25 cellular contexts compared by ENCODE assay signal in the genomic region with DNA sequence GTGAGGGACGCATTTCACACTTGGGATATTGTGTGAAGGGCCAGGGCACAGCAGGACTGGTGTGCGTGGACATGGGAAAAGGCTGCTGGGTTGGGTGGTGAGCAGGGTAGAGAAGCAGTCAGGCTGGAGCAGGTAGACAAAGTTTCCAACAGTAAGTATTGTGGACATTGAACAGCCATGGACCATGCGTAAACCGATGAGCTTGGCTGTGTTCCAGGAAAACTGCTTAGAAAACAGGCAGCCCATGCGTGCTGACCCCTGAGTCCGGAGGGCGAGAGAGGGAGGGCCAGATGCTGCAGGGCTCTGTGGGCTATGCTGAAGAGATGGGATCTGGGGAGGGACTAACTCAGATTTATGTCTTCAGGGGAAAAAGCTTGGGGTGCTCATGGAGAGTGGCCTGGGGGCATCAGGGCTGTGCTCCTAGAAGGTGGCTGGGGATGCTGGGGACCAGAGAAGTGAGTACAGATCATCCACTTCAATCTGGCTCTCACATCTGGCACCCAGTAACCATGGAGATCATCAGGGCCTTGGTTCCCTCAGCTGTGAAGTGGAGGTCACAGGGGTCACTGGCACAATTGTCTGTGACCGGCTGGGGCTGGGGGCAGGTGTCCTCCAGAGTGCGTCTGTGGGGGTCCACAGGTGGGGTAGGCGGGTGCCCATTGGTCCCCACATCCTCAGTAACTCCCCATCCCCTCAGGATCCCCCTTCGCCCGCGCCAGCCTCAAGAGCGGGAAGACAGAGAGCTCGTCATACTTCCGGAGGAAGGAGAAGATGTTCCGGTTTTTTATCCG.
DNase-seq lines count a peak whose midpoint lies in the region; ATAC-seq and TF ChIP-seq lines count a peak whose summit lies in the region.
"Had no signal": no experiment of that assay in that cellular context is flagged by ENCODE, and none has a peak within 500 bp of the region (broad histone marks: within the 10 kb centered on the region; RNA-seq: fewer than 3 reads in every experiment).

No MANE protein-coding gene starts in this region.

- H3K4me3 Mint-ChIP-seq in nephron progenitor cell, result no peak overlapping the region
- H3K4me3 Mint-ChIP-seq: activated T-helper 17 cell treated with anti-CD3 and anti-CD28 coated beads, Interleukin-2, amount 50 U/mL, for 72 hours; brain; IgD-negative memory B cell; T-cell had no signal

- H3K4me3 ChIP-seq in WERI-Rb-1 (ENCODE audit: low read depth, low read length) (no peak overlapping the region), tibial artery (no peak overlapping the region)
- H3K4me3 ChIP-seq: gastroesophageal sphincter had no signal

- TF ChIP-seq CTCF in WERI-Rb-1 (IDR thresholded peaks at IDR 0.05; ENCODE audit: low read depth, low read length), result no peak
- TF ChIP-seq CTCF in nephron progenitor cell (IDR thresholded peaks at IDR 0.05), result no peak
- no peak for TF ChIP-seq CTCF in tibial artery (IDR thresholded peaks at IDR 0.05)

- H3K9me3 Mint-ChIP-seq in nephron progenitor cell, result no peaks in the 10 kb centered on the region
- H3K9me3 Mint-ChIP-seq: activated T-helper 17 cell treated with anti-CD3 and anti-CD28 coated beads, Interleukin-2, amount 50 U/mL, for 72 hours; T-cell had no signal

- no peaks in the 10 kb centered on the region for H3K36me3 Mint-ChIP-seq in nephron progenitor cell (ENCODE audit: low read depth)
- H3K36me3 Mint-ChIP-seq: IgD-negative memory B cell, T-cell had no signal

- H3K27ac Mint-ChIP-seq in nephron progenitor cell, result peak overlapping the region; percentile 97
- H3K27ac Mint-ChIP-seq: activated T-helper 17 cell treated with anti-CD3 and anti-CD28 coated beads, Interleukin-2, amount 50 U/mL, for 72 hours; brain; IgD-negative memory B cell; T-cell had no signal

- no peak for ATAC-seq in GM18873 (IDR thresholded peaks at IDR 0.05; ENCODE audit: low FRiP score, unreplicated experiment)
- ATAC-seq: activated T-helper 17 cell treated with anti-CD3 and anti-CD28 coated beads, Interleukin-2, amount 50 U/mL, for 72 hours; gastroesophageal sphincter; T-cell had no signal

- H3K9me3 ChIP-seq in WERI-Rb-1 (ENCODE audit: severe bottlenecking) (no peaks in the 10 kb centered on the region), tibial artery (no peaks in the 10 kb centered on the region)
- H3K9me3 ChIP-seq: gastroesophageal sphincter had no signal

- H3K36me3 ChIP-seq in WERI-Rb-1 (peaks cover 9% of the 10 kb centered on the region), tibial artery (no peaks in the 10 kb centered on the region)
- H3K36me3 ChIP-seq: gastroesophageal sphincter had no signal

- H3K27ac ChIP-seq in WERI-Rb-1, result no peak overlapping the region
- no peak overlapping the region for H3K27ac ChIP-seq in tibial artery
- H3K27ac ChIP-seq: gastroesophageal sphincter had no signal

- peak; percentile 37 for DNase-seq in activated effector memory CD4-positive, alpha-beta T cell treated with anti-CD3 and anti-CD28 coated beads, Interleukin-2, amount 50 U/mL, for 16 hours
- DNase-seq in activated effector memory CD4-positive, alpha-beta T cell treated with Interleukin-2 at 50 U/mL for 16 hours, result no peak
- DNase-seq in WERI-Rb-1, result peak; percentile 4
- DNase-seq in nephron progenitor cell, result peak; percentile 31
- DNase-seq in tibial artery, result peak; percentile 12 to 35
- DNase-seq in UCSD-AML1 (lab: John Stamatoyannopoulos, UW; ENCODE audit: unreplicated experiment), result no peak
- DNase-seq in NCI-H2196 (lab: John Stamatoyannopoulos, UW; ENCODE audit: unreplicated experiment), result no peak
- DNase-seq: activated CD4-positive, alpha-beta T cell treated with anti-CD3 and anti-CD28 coated beads for 4 hours; C1 segment of cervical spinal cord; Calu3; EL; GOT3; mammary epithelial cell; NCI-H1417 treated with DMSO at 0.1 percent for 48 hours; NCI-H2171; NCI-H526; nucleus accumbens; SHP77 treated with DMSO at 0.1 percent for 48 hours; stimulated activated CD4-positive, alpha-beta T cell treated with anti-CD3 and anti-CD28 coated beads, Interleukin-15, amount 100 ng/mL, for 24 hours had no signal

- H3K27me3 ChIP-seq in WERI-Rb-1 (ENCODE audit: insufficient read depth, low read depth, severe bottlenecking), result no peaks in the 10 kb centered on the region
- peaks cover 0 to 26% of the 10 kb centered on the region in 2 donors for H3K27me3 ChIP-seq in tibial artery

- intact Hi-C loops in tibial artery (cut with DNase I; ENCODE audit: low total_unique reads), result no loop called here

- H3K4me1 ChIP-seq in tibial artery, result no peaks in the 10 kb centered on the region
- H3K4me1 ChIP-seq: gastroesophageal sphincter had no signal

- peaks cover 3% of the 10 kb centered on the region for H3K27me3 Mint-ChIP-seq in nephron progenitor cell (ENCODE audit: low read depth, poor library complexity)
- H3K27me3 Mint-ChIP-seq: brain had no signal

- peaks cover 39% of the 10 kb centered on the region for H3K4me1 Mint-ChIP-seq in nephron progenitor cell
- H3K4me1 Mint-ChIP-seq: activated T-helper 17 cell treated with anti-CD3 and anti-CD28 coated beads, Interleukin-2, amount 50 U/mL, for 72 hours; IgD-negative memory B cell had no signal

Comparison
In these comparisons a context has a peak if more than half of its experiments do, and no peak if none do; other contexts are left out.
1. DNase-seq: peak in activated effector memory CD4-positive, alpha-beta T cell treated with anti-CD3 and anti-CD28 coated beads, Interleukin-2, amount 50 U/mL, for 16 hours (single experiment), WERI-Rb-1 (single experiment), nephron progenitor cell (single experiment) and tibial artery (2 of 2); none in activated effector memory CD4-positive, alpha-beta T cell treated with Interleukin-2 at 50 U/mL for 16 hours (single experiment), UCSD-AML1 (single experiment) and NCI-H2196 (single experiment).